In genomic region chr16:73483076-73483791, GRCh38 we compare ENCODE assay signal across 22 cellular contexts.
DNase-seq lines count a peak whose midpoint lies in the region; ATAC-seq, FAIRE-seq and TF ChIP-seq lines count a peak whose summit lies in the region.
"Had no signal": no experiment of that assay in that cellular context is flagged by ENCODE, and none has a peak within 500 bp of the region (broad histone marks: within the 10 kb centered on the region; RNA-seq: fewer than 3 reads in every experiment).

No MANE protein-coding gene starts in this region.

- H3K4me1 ChIP-seq in HUES48 (ENCODE audit: control insufficient read depth, insufficient read depth, low read length) (peaks cover 30% of the 10 kb centered on the region), kidney (ENCODE audit: control insufficient read depth in 1 of 2, insufficient read depth in 1 of 2, low read depth in 1 of 2, low read length in 2 of 2) (no peaks in the 10 kb centered on the region)
- H3K4me1 ChIP-seq: heart left ventricle, tibial artery had no signal

- H3K4me3 ChIP-seq in HUES48 (ENCODE audit: low read depth, low read length) (peak overlapping the region; percentile 41), kidney (ENCODE audit: low read length in 2 of 2) (no peak overlapping the region)
- H3K4me3 ChIP-seq: BLaER1 treated with 17β-estradiol and CSF1 and Interleukin-3, amounts not matched to agents 10 nM and 100 nM; heart left ventricle; tibial artery had no signal

- H3K36me3 ChIP-seq in HUES48 (ENCODE audit: control insufficient read depth, insufficient read depth, low read length) = no peaks in the 10 kb centered on the region
- H3K36me3 ChIP-seq in kidney (ENCODE audit: control insufficient read depth in 1 of 2, insufficient read depth in 2 of 2, low read length in 2 of 2) = no peaks in the 10 kb centered on the region
- H3K36me3 ChIP-seq: BLaER1 treated with 17β-estradiol and CSF1 and Interleukin-3, amounts not matched to agents 10 nM and 100 nM; heart left ventricle; tibial artery had no signal

- intact Hi-C loops in kidney (cut with DNase I) = no loop called here

- H3K27ac Mint-ChIP-seq in activated naive CD8-positive, alpha-beta T cell treated with anti-CD3 and anti-CD28 coated beads for 36 hours = no peak overlapping the region
- no peak overlapping the region for H3K27ac Mint-ChIP-seq in activated CD8-positive, alpha-beta memory T cell treated with anti-CD3 and anti-CD28 coated beads, Interleukin-2, amount 10 ng/mL, durations not matched to agents 7 days and 5 days

- H3K27ac ChIP-seq in HUES48 (ENCODE audit: low read depth, low read length) (no peak overlapping the region), kidney (ENCODE audit: low read depth in 2 of 2, low read length in 2 of 2) (no peak overlapping the region)
- H3K27ac ChIP-seq: BLaER1 treated with 17β-estradiol and CSF1 and Interleukin-3, amounts not matched to agents 10 nM and 100 nM; heart left ventricle; tibial artery; VCaP had no signal

- peaks cover 14% of the 10 kb centered on the region for H3K27me3 ChIP-seq in HUES48 (ENCODE audit: control insufficient read depth, insufficient read depth, low read length)
- H3K27me3 ChIP-seq: BLaER1 treated with 17β-estradiol and CSF1 and Interleukin-3, amounts not matched to agents 10 nM and 100 nM; tibial artery had no signal

- H3K4me3 Mint-ChIP-seq in activated naive CD8-positive, alpha-beta T cell treated with anti-CD3 and anti-CD28 coated beads for 36 hours = peak overlapping the region; percentile 57
- H3K4me3 Mint-ChIP-seq in activated CD8-positive, alpha-beta memory T cell treated with anti-CD3 and anti-CD28 coated beads, Interleukin-2, amount 10 ng/mL, durations not matched to agents 7 days and 5 days = no peak overlapping the region
- H3K4me3 Mint-ChIP-seq: neural crest cell had no signal

- H3K36me3 Mint-ChIP-seq in activated naive CD8-positive, alpha-beta T cell treated with anti-CD3 and anti-CD28 coated beads for 36 hours = no peaks in the 10 kb centered on the region
- H3K36me3 Mint-ChIP-seq in activated CD8-positive, alpha-beta memory T cell treated with anti-CD3 and anti-CD28 coated beads, Interleukin-2, amount 10 ng/mL, durations not matched to agents 7 days and 5 days = no peaks in the 10 kb centered on the region

- peak overlapping the region; percentile 34; the same call in 1 of the 2 replicates for H3K9ac ChIP-seq in HUES48 (ENCODE audit: low read depth, low read length)
- H3K9ac ChIP-seq in kidney (ENCODE audit: low read length in 2 of 2) = no peak overlapping the region
- H3K9ac ChIP-seq: BLaER1 treated with 17β-estradiol and CSF1 and Interleukin-3, amounts not matched to agents 10 nM and 100 nM had no signal

- H3K27me3 Mint-ChIP-seq in activated naive CD8-positive, alpha-beta T cell treated with anti-CD3 and anti-CD28 coated beads for 36 hours = peaks cover 38% of the 10 kb centered on the region
- peaks cover 3% of the 10 kb centered on the region for H3K27me3 Mint-ChIP-seq in activated CD8-positive, alpha-beta memory T cell treated with anti-CD3 and anti-CD28 coated beads, Interleukin-2, amount 10 ng/mL, durations not matched to agents 7 days and 5 days

- no peak for TF ChIP-seq CTCF in kidney (IDR thresholded peaks at IDR 0.05; ENCODE audit: borderline replicate concordance, extremely low read depth, insufficient read depth)

- no peak for FAIRE-seq in kidney (lab: Jason Lieb, UNC)
- FAIRE-seq: HepG2 had no signal

- H3K9me3 ChIP-seq in HUES48 (ENCODE audit: control insufficient read depth, insufficient read depth, low read length) (no peaks in the 10 kb centered on the region), kidney (ENCODE audit: control insufficient read depth in 1 of 2, low read length in 2 of 2) (no peaks in the 10 kb centered on the region)
- H3K9me3 ChIP-seq: BLaER1 treated with 17β-estradiol and CSF1 and Interleukin-3, amounts not matched to agents 10 nM and 100 nM; heart left ventricle; tibial artery had no signal

- CTCF ChIA-PET in activated CD8-positive, alpha-beta memory T cell treated with anti-CD3 and anti-CD28 coated beads, Interleukin-2, amount 10 ng/mL, durations not matched to agents 7 days and 5 days (lab: Charles Lee) = no interaction called here

- H3K4me1 Mint-ChIP-seq in activated naive CD8-positive, alpha-beta T cell treated with anti-CD3 and anti-CD28 coated beads for 36 hours = peaks cover 7% of the 10 kb centered on the region
- no peaks in the 10 kb centered on the region for H3K4me1 Mint-ChIP-seq in activated CD8-positive, alpha-beta memory T cell treated with anti-CD3 and anti-CD28 coated beads, Interleukin-2, amount 10 ng/mL, durations not matched to agents 7 days and 5 days

- DNase-seq in activated naive CD8-positive, alpha-beta T cell treated with anti-CD3 and anti-CD28 coated beads for 36 hours = no peak
- DNase-seq in iPS-NIHi11 (ENCODE audit: low spot score) (peak; percentile 41), retina (peak; percentile 86), kidney (no peak), T-helper 1 cell (no peak)
- no peak for DNase-seq in activated CD8-positive, alpha-beta memory T cell treated with anti-CD3 and anti-CD28 coated beads, Interleukin-2, amount 10 ng/mL, durations not matched to agents 7 days and 5 days
- DNase-seq: activated CD8-positive, alpha-beta memory T cell treated with anti-CD3 and anti-CD28 coated beads for 24 hours; activated effector memory CD4-positive, alpha-beta T cell treated with Interleukin-2 at 50 U/mL for 16 hours; cortex of kidney; DMS53; heart left ventricle; left ventricle myocardium superior; NCI-H2081; stimulated activated CD4-positive, alpha-beta T cell treated with anti-CD3 and anti-CD28 coated beads, Interleukin-4, amount 100 ng/mL, for 4 hours; tibial artery had no signal

- peaks cover 8% of the 10 kb centered on the region for H3K9me3 Mint-ChIP-seq in activated naive CD8-positive, alpha-beta T cell treated with anti-CD3 and anti-CD28 coated beads for 36 hours
- H3K9me3 Mint-ChIP-seq in activated CD8-positive, alpha-beta memory T cell treated with anti-CD3 and anti-CD28 coated beads, Interleukin-2, amount 10 ng/mL, durations not matched to agents 7 days and 5 days (ENCODE audit: low read depth) = no peaks in the 10 kb centered on the region
- H3K9me3 Mint-ChIP-seq: neural crest cell had no signal

- ATAC-seq in HG03108 (IDR thresholded peaks at IDR 0.05; ENCODE audit: unreplicated experiment) = no peak
- ATAC-seq in activated CD8-positive, alpha-beta memory T cell treated with anti-CD3 and anti-CD28 coated beads, Interleukin-2, amount 10 ng/mL, durations not matched to agents 7 days and 5 days = no peak
- ATAC-seq: heart left ventricle, HepG2, left ventricle myocardium superior, sciatic nerve had no signal

Comparison
In these comparisons a context has a peak if more than half of its experiments do, and no peak if none do; other contexts are left out.
1. DNase-seq: peak in iPS-NIHi11 (single experiment) and retina (single experiment); none in activated naive CD8-positive, alpha-beta T cell treated with anti-CD3 and anti-CD28 coated beads for 36 hours (single experiment), kidney (single experiment), T-helper 1 cell (0 of 5) and activated CD8-positive, alpha-beta memory T cell treated with anti-CD3 and anti-CD28 coated beads, Interleukin-2, amount 10 ng/mL, durations not matched to agents 7 days and 5 days (single experiment).